ENCODE assay signal across 23 cellular contexts in genomic region chr3:135134717-135135116, GRCh38.
"Had no signal": no experiment of that assay in that cellular context is flagged by ENCODE, and none has a peak within 500 bp of the region (broad histone marks: within the 10 kb centered on the region; RNA-seq: fewer than 3 reads in every experiment).

No MANE protein-coding gene starts in this region.

- ATAC-seq: esophagus mucosa, heart left ventricle, WTC11 had no signal

- DNase-seq: activated CD4-positive, alpha-beta memory T cell treated with anti-CD3 and anti-CD28 coated beads, Interleukin-2, amount 10 ng/mL, durations not matched to agents 7 days and 5 days; activated CD4-positive, alpha-beta T cell treated with anti-CD3 and anti-CD28 coated beads for 1 hour; activated CD4-positive, alpha-beta T cell treated with anti-CD3 and anti-CD28 coated beads for 4 hours; activated CD4-positive, alpha-beta T cell treated with anti-CD3 and anti-CD28 coated beads, Interleukin-2, amount 10 ng/mL, durations not matched to agents 7 days and 5 days; activated CD4-positive, alpha-beta T cell treated with anti-CD3 and anti-CD28 coated beads, Interleukin-2, amount 50 U/mL, for 4 hours; activated CD8-positive, alpha-beta memory T cell treated with anti-CD3 and anti-CD28 coated beads, Interleukin-2, amount 50 U/mL, for 48 hours; activated effector memory CD4-positive, alpha-beta T cell treated with Interleukin-2 at 50 U/mL for 16 hours; activated gamma-delta T cell treated with Interleukin-2 at 50 U/mL for 16 hours; activated naive CD4-positive, alpha-beta T cell treated with anti-CD3 and anti-CD28 coated beads, Interleukin-2, amount 50 U/mL, for 16 hours; activated naive CD4-positive, alpha-beta T cell treated with Interleukin-2 at 50 U/mL for 16 hours; activated T-cell treated with anti-CD3 and anti-CD28 coated beads for 4 hours; activated T-cell treated with anti-CD3 and anti-CD28 coated beads, Interleukin-2, amount 50 U/mL, for 24 hours; amniotic stem cell; central memory CD4-positive, alpha-beta T cell; dorsolateral prefrontal cortex; effector memory CD4-positive, alpha-beta T cell; endodermal cell; foreskin fibroblast; heart left ventricle; hypothalamus; T-helper 2 cell had no signal
